ENCODE assay signal across 9 cellular contexts in the genomic region with DNA sequence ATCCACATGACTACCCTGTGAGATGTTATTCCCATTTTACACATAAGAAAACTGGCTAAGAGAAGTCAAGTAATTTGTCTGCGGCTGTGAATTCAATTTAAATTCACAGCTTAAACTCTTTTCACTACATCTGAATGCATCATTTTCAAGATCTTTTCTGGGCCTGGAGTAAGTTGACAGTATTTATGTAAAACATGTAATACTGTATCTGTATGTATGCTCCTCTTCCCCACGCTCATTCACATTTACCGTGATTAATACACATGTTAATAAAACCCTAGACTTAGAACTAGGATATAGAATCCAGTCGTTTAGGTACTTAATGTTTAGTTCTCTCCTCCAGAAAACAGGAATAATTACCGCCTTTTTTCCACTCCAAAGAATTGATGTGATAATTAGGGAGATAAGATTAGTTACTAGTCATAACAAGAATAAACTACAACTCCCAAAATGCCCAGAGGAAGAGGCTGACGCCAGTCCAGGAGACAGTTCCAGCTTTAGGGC. TPM values are rescaled to one million over a fixed set of nuclear protein-coding genes. Genes with fewer than 3 reads are reported as not detected.
DNase-seq lines count a peak whose midpoint lies in the region; ATAC-seq and TF ChIP-seq lines count a peak whose summit lies in the region.
"Had no signal": no experiment of that assay in that cellular context is flagged by ENCODE, and none has a peak within 500 bp of the region (broad histone marks: within the 10 kb centered on the region; RNA-seq: fewer than 3 reads in every experiment).

No MANE protein-coding gene starts in this region.

- no peak overlapping the region for H3K14ac ChIP-seq in IMR-90 (replicated peaks; ENCODE audit: low read depth, low read length)

- peaks cover 5 to 27% of the 10 kb centered on the region in 2 experiments for H3K79me1 ChIP-seq in IMR-90 (ENCODE audit: low read depth in 1 of 2, low read length in 2 of 2)

- H3K27ac ChIP-seq in CD8-positive, alpha-beta T cell (ENCODE audit: low read depth, low read length): peak overlapping the region; percentile 68
- H3K27ac ChIP-seq in IMR-90 (ENCODE audit: insufficient read depth, low read length): no peak overlapping the region

- H4K20me1 ChIP-seq in IMR-90 (ENCODE audit: insufficient read depth, low read length): peaks cover 3% of the 10 kb centered on the region

- peaks cover 38% of the 10 kb centered on the region for H3K4me1 Mint-ChIP-seq in CD8-positive, alpha-beta T cell (ENCODE audit: low read depth)
- peaks cover 51% of the 10 kb centered on the region for H3K4me1 Mint-ChIP-seq in brain

- H3K4me1 ChIP-seq in CD8-positive, alpha-beta T cell (ENCODE audit: insufficient read depth, low read length): peaks cover 19% of the 10 kb centered on the region
- H3K4me1 ChIP-seq in IMR-90 (ENCODE audit: control insufficient read depth, insufficient read depth, low read length) (no peaks in the 10 kb centered on the region), neuron (ENCODE audit: insufficient read depth, low read length) (peaks cover 13% of the 10 kb centered on the region)

- no TSS peak for BruUV-seq in IMR-90 (replicated peaks; lab: Mats Ljungman, UMichigan)

- no peak overlapping the region for H3K23ac ChIP-seq in IMR-90 (ENCODE audit: low read depth, low read length)

- peak overlapping the region; percentile 92 for H3K27ac Mint-ChIP-seq in CD8-positive, alpha-beta T cell
- H3K27ac Mint-ChIP-seq in brain: peak overlapping the region; percentile 91 to 99 (median 96)

- H2AK9ac ChIP-seq in IMR-90 (replicated peaks; ENCODE audit: low read depth, low read length, poor library complexity): no peak overlapping the region

- H3K4ac ChIP-seq in IMR-90 (ENCODE audit: low read depth, low read length): no peak overlapping the region

- no peak overlapping the region for H2BK120ac ChIP-seq in IMR-90 (ENCODE audit: low read depth, low read length)

- no peak for TF ChIP-seq POLR2A in IMR-90 (IDR thresholded peaks at IDR 0.05; ENCODE audit: low read depth, low read length)

- H3K36me3 Mint-ChIP-seq in CD8-positive, alpha-beta T cell: peaks cover 7% of the 10 kb centered on the region
- H3K36me3 Mint-ChIP-seq in brain: no peaks in the 10 kb centered on the region

- dilution Hi-C loops in IMR-90 (cut with HindIII; ENCODE audit: low sequenced_read_pairs, unreplicated experiment): no loop called here

- H3K18ac ChIP-seq in IMR-90 (ENCODE audit: low read depth, low read length): no peak overlapping the region

- CTCF ChIA-PET in CD8-positive, alpha-beta T cell (lab: Charles Lee): interaction anchor here (0.9 to 1.5 kb wide), 2 partner anchors 19 to 224 kb away, joined by 3 to 4 read pairs; no protein-coding TSS in a partner anchor
- CTCF ChIA-PET in IMR-90 (lab: Yijun Ruan, JAX): no interaction called here

- no peaks in the 10 kb centered on the region for H3K36me3 ChIP-seq in CD8-positive, alpha-beta T cell (ENCODE audit: insufficient read depth, low read length)
- H3K36me3 ChIP-seq in IMR-90 (ENCODE audit: control insufficient read depth, insufficient read depth, low read length) (no peaks in the 10 kb centered on the region), neuron (ENCODE audit: insufficient read depth, low read length) (no peaks in the 10 kb centered on the region)
- H3K36me3 ChIP-seq: upper lobe of right lung had no signal

- H2BK15ac ChIP-seq in IMR-90 (ENCODE audit: low read depth, low read length): no peak overlapping the region

- WGBS in IMR-90 (ENCODE audit: extremely low coverage in 2 of 2, insufficient read length in 1 of 2), 2 experiments: 0% methylated on average over 1 of the region's 6 CpGs; no CpG with 5 or more reads in 1 of the 2 experiments

- TF ChIP-seq CTCF in CD8-positive, alpha-beta T cell (IDR thresholded peaks at IDR 0.05): no peak
- TF ChIP-seq CTCF in IMR-90 (conservative IDR thresholded peaks at IDR 0.05; ENCODE audit: low read depth, low read length) (no peak), brain (conservative IDR thresholded peaks at IDR 0.05) (no peak)

- H3K56ac ChIP-seq in IMR-90 (ENCODE audit: extremely low read depth, insufficient read depth, low read length): no peak overlapping the region

- TF ChIP-seq RAD21 in IMR-90 (IDR thresholded peaks at IDR 0.05; ENCODE audit: low read length): no peak

- H4K8ac ChIP-seq in IMR-90 (ENCODE audit: low read depth in 2 of 2, low read length in 2 of 2): no peak overlapping the region

- no peak overlapping the region for H2BK5ac ChIP-seq in IMR-90 (ENCODE audit: low read depth, low read length, poor library complexity, severe bottlenecking)

- no peak overlapping the region for H3K4me2 ChIP-seq in IMR-90 (ENCODE audit: low read depth, low read length)

- POLR2A ChIA-PET in CD8-positive, alpha-beta T cell (lab: Charles Lee): interaction anchor here (0.5 to 1.0 kb wide), 3 partner anchors 342 to 540 kb away, joined by 3 to 5 read pairs (median 4); no protein-coding TSS in a partner anchor
- POLR2A ChIA-PET in IMR-90 (lab: Charles Lee; ENCODE audit: unreplicated experiment): no interaction called here

- no peak overlapping the region for H2AK5ac ChIP-seq in IMR-90 (ENCODE audit: low read depth, low read length)

- no peak for DNase-seq in CD8-positive, alpha-beta T cell
- DNase-seq in IMR-90 (no peak), NCI-H1436 (lab: John Stamatoyannopoulos, UW) (no peak), NCI-H446 treated with DMSO at 0.1 percent for 48 hours (lab: John Stamatoyannopoulos, UW) (no peak), NCI-H1694 (lab: John Stamatoyannopoulos, UW) (no peak)
- no peak for DNase-seq in activated effector memory CD4-positive, alpha-beta T cell treated with Interleukin-2 at 50 U/mL for 16 hours

- no peaks in the 10 kb centered on the region for H3K9me3 Mint-ChIP-seq in CD8-positive, alpha-beta T cell
- no peaks in the 10 kb centered on the region for H3K9me3 Mint-ChIP-seq in brain

- no peak overlapping the region for H2BK20ac ChIP-seq in IMR-90 (ENCODE audit: low read depth, low read length)

- no peaks in the 10 kb centered on the region for H3K9me3 ChIP-seq in CD8-positive, alpha-beta T cell (ENCODE audit: low read length)
- H3K9me3 ChIP-seq in IMR-90 (ENCODE audit: control insufficient read depth, insufficient read depth, low read length) (no peaks in the 10 kb centered on the region), neuron (ENCODE audit: low read length) (no peaks in the 10 kb centered on the region)
- H3K9me3 ChIP-seq: upper lobe of right lung had no signal

- no peaks in the 10 kb centered on the region for H3K27me3 Mint-ChIP-seq in CD8-positive, alpha-beta T cell (ENCODE audit: low read depth)
- peaks cover 6% of the 10 kb centered on the region for H3K27me3 Mint-ChIP-seq in brain

- peak overlapping the region; percentile 86 for H3K4me3 Mint-ChIP-seq in CD8-positive, alpha-beta T cell
- peak overlapping the region; percentile 90 to 97 (median 93) for H3K4me3 Mint-ChIP-seq in brain

- no peak overlapping the region for H4K91ac ChIP-seq in IMR-90 (ENCODE audit: insufficient read depth, low read depth, low read length)

- H3K9me1 ChIP-seq in IMR-90 (ENCODE audit: insufficient read depth, low read length): no peaks in the 10 kb centered on the region

- no peak overlapping the region for H4K5ac ChIP-seq in IMR-90 (ENCODE audit: low read depth, low read length)

- peak overlapping the region; percentile 89 for H3K4me3 ChIP-seq in CD8-positive, alpha-beta T cell (ENCODE audit: low read depth, low read length)
- H3K4me3 ChIP-seq in IMR-90 (ENCODE audit: insufficient read depth, low read depth, low read length) (no peak overlapping the region), neuron (ENCODE audit: low read length) (peak overlapping the region; percentile 70)

- intact Hi-C loops in CD8-positive, alpha-beta T cell (cut with DNase I, micrococcal nuclease): loop anchor here (1.0 to 10.0 kb wide), 15 partner anchors 279 to 1514 kb away; a partner anchor contains a TSS
- intact Hi-C loops in IMR-90 (cut with micrococcal nuclease): loop anchor here (5.0 kb wide), 1 partner anchor 109 kb away; no protein-coding TSS in a partner anchor

- H3K9ac ChIP-seq in IMR-90 (ENCODE audit: low read depth, low read length): no peak overlapping the region

- no peaks in the 10 kb centered on the region for H3K27me3 ChIP-seq in CD8-positive, alpha-beta T cell (ENCODE audit: insufficient read depth, low read length)
- H3K27me3 ChIP-seq in IMR-90 (ENCODE audit: control insufficient read depth, insufficient read depth, low read length) (no peaks in the 10 kb centered on the region), neuron (ENCODE audit: insufficient read depth, low read length) (no peaks in the 10 kb centered on the region)
- H3K27me3 ChIP-seq: upper lobe of right lung had no signal

- H2AFZ ChIP-seq in IMR-90 (replicated peaks; ENCODE audit: low read length, poor library complexity): peak overlapping the region; percentile 99
- H2AFZ ChIP-seq in neuron (ENCODE audit: low read depth, low read length): peak overlapping the region; percentile 39

- in situ Hi-C loops in IMR-90 (cut with MboI; ENCODE audit: low sequenced_read_pairs): loop anchor here (10.0 kb wide), 1 partner anchor 267 kb away; no protein-coding TSS in a partner anchor

- ATAC-seq in CD8-positive, alpha-beta T cell: no peak
- no peak for ATAC-seq in IMR-90 (ENCODE audit: low read depth)

TF ChIP-seq in IMR-90, 13 proteins besides CTCF, POLR2A, EP300 and RAD21 (continues in another document):
- no peak for TF ChIP-seq MXI1 (IDR thresholded peaks at IDR 0.05; ENCODE audit: borderline replicate concordance, low read depth, low read length)
- TF ChIP-seq MAZ (IDR thresholded peaks at IDR 0.05; ENCODE audit: borderline replicate concordance, low read depth, low read length): no peak

RNA-seq across cellular contexts. Expression of a gene that starts 0.4 kb away (rescaled TPM):
- total RNA-seq in CD8-positive, alpha-beta T cell: 10 to 100 TPM; 11.6 to 12.3 TPM
- total RNA-seq in IMR-90 (2012; rRNA removed): 12.0 and 22.8 TPM in 2 replicates
- polyA plus RNA-seq in IMR-90 (2012; rRNA removed) (8.1 and 8.5 TPM in 2 replicates), brain (ENCODE audit: insufficient read depth, low read depth, low replicate concordance) (5.9 TPM)
- 1.3 and 2.5 TPM in 2 replicates for polyA plus RNA-seq in IMR-90 (2012; cell fraction: cytosol; rRNA removed)
- polyA plus RNA-seq in IMR-90 (2012; cell fraction: nucleus; rRNA removed; ENCODE audit: low replicate concordance): 9.7 and 44.2 TPM in 2 replicates

RNA-seq across cellular contexts. Expression of a gene that starts 6.3 kb away (rescaled TPM):
- total RNA-seq in CD8-positive, alpha-beta T cell: under 1 TPM; 0.54 to 0.67 TPM
- total RNA-seq in IMR-90 (2012; rRNA removed): 53.6 and 61.1 TPM in 2 replicates
- polyA plus RNA-seq in IMR-90 (2012; rRNA removed) (72.7 and 74.7 TPM in 2 replicates), brain (ENCODE audit: insufficient read depth, low read depth, low replicate concordance) (70.6 TPM)
- 19.6 and 34.4 TPM in 2 replicates for polyA plus RNA-seq in IMR-90 (2012; cell fraction: cytosol; rRNA removed)
- 7.6 and 20.9 TPM in 2 replicates for polyA plus RNA-seq in IMR-90 (2012; cell fraction: nucleus; rRNA removed; ENCODE audit: low replicate concordance)

Comparison
In these comparisons a context has a peak if more than half of its experiments do, and no peak if none do; other contexts are left out.
1. RNA of a gene that starts 6.3 kb away (total RNA-seq): 53.6 to 61.1 TPM in IMR-90; 0.54 to 0.67 TPM in CD8-positive, alpha-beta T cell; every median in the first group is over 10 times any median in the second.